Comparison of ENCODE assay signal across 17 cellular contexts in genomic region chr22:43550024-43550620, GRCh38.
A peak's percentile ranks its signal among the peaks of the same experiment; 100 is the strongest.
DNase-seq lines count a peak whose midpoint lies in the region; ATAC-seq and TF ChIP-seq lines count a peak whose summit lies in the region.
"Had no signal": no experiment of that assay in that cellular context is flagged by ENCODE, and none has a peak within 500 bp of the region (broad histone marks: within the 10 kb centered on the region; RNA-seq: fewer than 3 reads in every experiment).

No MANE protein-coding gene starts in this region.

- ATAC-seq in esophagus mucosa: no peak

- in situ Hi-C loops in GM13976 (cut with MboI; ENCODE audit: low sequenced_read_pairs, unreplicated experiment): no loop called here

- no peaks in the 10 kb centered on the region for H4K20me1 ChIP-seq in neural progenitor cell (ENCODE audit: low read depth)

- H3K4me2 ChIP-seq in neural progenitor cell: no peak overlapping the region

- H3K36me3 Mint-ChIP-seq in neural progenitor cell (peaks cover 5% of the 10 kb centered on the region), HFFc6 (ENCODE audit: low read depth) (peaks cover 19% of the 10 kb centered on the region)
- H3K36me3 Mint-ChIP-seq: CD4-positive, CD25-positive, alpha-beta regulatory T cell had no signal

- DNase-seq in activated CD8-positive, alpha-beta memory T cell treated with anti-CD3 and anti-CD28 coated beads, Interleukin-2, amount 50 U/mL, for 48 hours: peak; percentile 22
- no peak for DNase-seq in activated CD8-positive, alpha-beta memory T cell treated with anti-CD3 and anti-CD28 coated beads, Interleukin-2, amount 50 U/mL, for 4 hours
- DNase-seq in coronary artery (ENCODE audit: low spot score) (peak; percentile 45), neural progenitor cell (ENCODE audit: low spot score) (no peak), HFFc6 (no peak), ascending aorta (ENCODE audit: low spot score in 2 of 2) (no peak), GM13976 (ENCODE audit: low spot score) (no peak)
- DNase-seq: BE2C; CD4-positive, CD25-positive, alpha-beta regulatory T cell; COR-L47; DMS 273 treated with DMSO at 0.1 percent for 48 hours; DND-41; NCI-H1417 treated with DMSO at 0.1 percent for 48 hours; NCI-H1930; NCI-H226; NCI-H524 had no signal

- H3K27me3 Mint-ChIP-seq in neural progenitor cell (ENCODE audit: insufficient read depth, low read depth): no peaks in the 10 kb centered on the region
- peaks cover 3% of the 10 kb centered on the region; the same call in 1 of the 2 replicates for H3K27me3 Mint-ChIP-seq in HFFc6 (ENCODE audit: insufficient read depth)

- H3K4me3 Mint-ChIP-seq in neural progenitor cell: no peak overlapping the region
- no peak overlapping the region for H3K4me3 Mint-ChIP-seq in HFFc6
- H3K4me3 Mint-ChIP-seq: CD4-positive, CD25-positive, alpha-beta regulatory T cell had no signal

- H3K4me1 Mint-ChIP-seq in neural progenitor cell: peaks cover 4% of the 10 kb centered on the region
- no peaks in the 10 kb centered on the region for H3K4me1 Mint-ChIP-seq in HFFc6 (ENCODE audit: low read depth)
- H3K4me1 Mint-ChIP-seq: CD4-positive, CD25-positive, alpha-beta regulatory T cell had no signal

- H3K4me1 ChIP-seq in neural progenitor cell: no peaks in the 10 kb centered on the region
- no peaks in the 10 kb centered on the region for H3K4me1 ChIP-seq in ascending aorta
- H3K4me1 ChIP-seq: BE2C had no signal

- no peaks in the 10 kb centered on the region for H3K79me2 ChIP-seq in neural progenitor cell (ENCODE audit: low read depth)

- no peak overlapping the region for H3K9ac ChIP-seq in neural progenitor cell

- H3K27me3 ChIP-seq in neural progenitor cell (no peaks in the 10 kb centered on the region), ascending aorta (no peaks in the 10 kb centered on the region)
- H3K27me3 ChIP-seq: BE2C had no signal

- H3F3A ChIP-seq in neural progenitor cell (ENCODE audit: low read depth): no peaks in the 10 kb centered on the region

- TF ChIP-seq CTCF in coronary artery (IDR thresholded peaks at IDR 0.05) (no peak), neural progenitor cell (IDR thresholded peaks at IDR 0.05) (no peak), HFFc6 (IDR thresholded peaks at IDR 0.05) (no peak), ascending aorta (IDR thresholded peaks at IDR 0.05) (no peak), GM13976 (IDR thresholded peaks at IDR 0.05; ENCODE audit: borderline replicate concordance, control extremely low read depth, extremely low read depth, insufficient read depth, missing control alignments) (no peak)

- H2AFZ ChIP-seq in neural progenitor cell (replicated peaks): no peak overlapping the region

- H3K27ac Mint-ChIP-seq in neural progenitor cell: peak overlapping the region; percentile 5
- H3K27ac Mint-ChIP-seq in HFFc6: no peak overlapping the region
- H3K27ac Mint-ChIP-seq: CD4-positive, CD25-positive, alpha-beta regulatory T cell had no signal

- intact Hi-C loops in ascending aorta (cut with DNase I): no loop called here

- H3K9me3 Mint-ChIP-seq in neural progenitor cell (peaks cover 17% of the 10 kb centered on the region), HFFc6 (peaks cover 60% of the 10 kb centered on the region)

- H3K4me3 ChIP-seq in coronary artery: no peak overlapping the region
- H3K4me3 ChIP-seq in neural progenitor cell: no peak overlapping the region
- no peak overlapping the region for H3K4me3 ChIP-seq in ascending aorta

- H3K36me3 ChIP-seq in neural progenitor cell (no peaks in the 10 kb centered on the region), ascending aorta (no peaks in the 10 kb centered on the region)
- H3K36me3 ChIP-seq: BE2C had no signal

- H3K27ac ChIP-seq in coronary artery (no peak overlapping the region), neural progenitor cell (no peak overlapping the region), ascending aorta (no peak overlapping the region)

- H3K9me3 ChIP-seq in neural progenitor cell (ENCODE audit: low read depth) (no peaks in the 10 kb centered on the region), ascending aorta (no peaks in the 10 kb centered on the region)
- H3K9me3 ChIP-seq: BE2C had no signal

Comparison
In these comparisons a context has a peak if more than half of its experiments do, and no peak if none do; other contexts are left out.
1. DNase-seq: peak in activated CD8-positive, alpha-beta memory T cell treated with anti-CD3 and anti-CD28 coated beads, Interleukin-2, amount 50 U/mL, for 48 hours (single experiment) and coronary artery (single experiment); none in activated CD8-positive, alpha-beta memory T cell treated with anti-CD3 and anti-CD28 coated beads, Interleukin-2, amount 50 U/mL, for 4 hours (single experiment), neural progenitor cell (single experiment), HFFc6 (single experiment), ascending aorta (0 of 2) and GM13976 (single experiment).